23 cellular contexts compared by ENCODE assay signal in genomic region chr12:123526542-123527080, GRCh38. TPM values are rescaled to one million over a fixed set of nuclear protein-coding genes. Genes with fewer than 3 reads are reported as not detected.
DNase-seq lines count a peak whose midpoint lies in the region; ATAC-seq, FAIRE-seq and TF ChIP-seq lines count a peak whose summit lies in the region.
"Had no signal": no experiment of that assay in that cellular context is flagged by ENCODE, and none has a peak within 500 bp of the region (broad histone marks: within the 10 kb centered on the region; RNA-seq: fewer than 3 reads in every experiment).

No MANE protein-coding gene starts in this region.

- H3K9me3 ChIP-seq in hepatocyte (ENCODE audit: low read depth) = no peaks in the 10 kb centered on the region
- H3K9me3 ChIP-seq: BLaER1, Peyer's patch had no signal

- H3K36me3 Mint-ChIP-seq in neural crest cell (ENCODE audit: low read depth) = peaks cover 33% of the 10 kb centered on the region

- FAIRE-seq in D721Med (lab: Jason Lieb, UNC) = peak; percentile 79
- FAIRE-seq: GM12891, H54, K562 had no signal

- TF ChIP-seq CTCF in D721Med (IDR thresholded peaks at IDR 0.05; ENCODE audit: insufficient read depth, missing control alignments) (no peak), RWPE1 (conservative IDR thresholded peaks at IDR 0.05; ENCODE audit: low read depth) (no peak), neural crest cell (conservative IDR thresholded peaks at IDR 0.05) (no peak), hepatocyte (IDR thresholded peaks at IDR 0.05; ENCODE audit: poor library complexity) (no peak)

- no peak overlapping the region for H3K4me3 ChIP-seq in hepatocyte
- H3K4me3 ChIP-seq: BLaER1, K562, Peyer's patch had no signal

- H2AFZ ChIP-seq in hepatocyte = no peak overlapping the region

- DNase-seq in D341Med (ENCODE audit: low spot score) = peak; percentile 63
- DNase-seq in D721Med (ENCODE audit: insufficient read length, low spot score) = no peak
- no peak for DNase-seq in RWPE1 (ENCODE audit: low spot score)
- DNase-seq in neural crest cell (ENCODE audit: low read depth, low spot score) = no peak
- no peak for DNase-seq in GF-D8 (lab: John Stamatoyannopoulos, UW)
- DNase-seq in hepatocyte (ENCODE audit: low spot score) = no peak
- DNase-seq: CD4-positive, alpha-beta T cell; COR-L47; DND-41; MM.1S; NCI-H1048; NCI-H1417 treated with DMSO at 0.1 percent for 48 hours; NCI-H187; NCI-H2107; NCI-H69; NK-92 treated with Interleukin-12 subunit alpha and Interleukin-12 subunit beta, amount 100 ng/mL, for 24 hours; Peyer's patch had no signal

- CTCF ChIA-PET in RWPE1 (lab: Yijun Ruan, JAX) = interaction anchor here (0.6 kb wide), 3 partner anchors 15 to 867 kb away, joined by 4 to 8 read pairs (median 7); no protein-coding TSS in a partner anchor

- H3K27me3 ChIP-seq in hepatocyte = no peaks in the 10 kb centered on the region
- H3K27me3 ChIP-seq: BLaER1, Peyer's patch had no signal

- peak overlapping the region; percentile 24 for H3K4me3 Mint-ChIP-seq in neural crest cell
- H3K4me3 Mint-ChIP-seq: CD4-positive, alpha-beta T cell had no signal

- peak overlapping the region; percentile 81 for H3K27ac Mint-ChIP-seq in neural crest cell (ENCODE audit: unreplicated experiment)
- H3K27ac Mint-ChIP-seq: CD4-positive, alpha-beta T cell had no signal

- H4K20me1 ChIP-seq in hepatocyte (ENCODE audit: insufficient read depth, poor library complexity, severe bottlenecking) = peaks cover 7% of the 10 kb centered on the region

- no peaks in the 10 kb centered on the region for H3K36me3 ChIP-seq in hepatocyte (replicated peaks; ENCODE audit: insufficient read depth, low read depth)

- H3K27me3 Mint-ChIP-seq in neural crest cell (ENCODE audit: low read depth) = no peaks in the 10 kb centered on the region
- H3K27me3 Mint-ChIP-seq: CD4-positive, alpha-beta T cell had no signal

- POLR2A ChIA-PET in RWPE1 (lab: Yijun Ruan, JAX; ENCODE audit: low non-redundant PET) = no interaction called here

- no peaks in the 10 kb centered on the region for H3K9me3 Mint-ChIP-seq in neural crest cell
- H3K9me3 Mint-ChIP-seq: CD4-positive, alpha-beta T cell had no signal

- H3K4me2 ChIP-seq in hepatocyte = no peak overlapping the region
- H3K4me2 ChIP-seq: BLaER1 had no signal

- peaks cover 18% of the 10 kb centered on the region for H3K79me2 ChIP-seq in hepatocyte

- ATAC-seq in GM21825 (IDR thresholded peaks at IDR 0.05; ENCODE audit: unreplicated experiment) = no peak
- ATAC-seq in GM18858 (IDR thresholded peaks at IDR 0.05; ENCODE audit: unreplicated experiment) = no peak
- ATAC-seq: K562 had no signal

- 78% methylated on average over 7 of the region's 7 CpGs for WGBS in hepatocyte (ENCODE audit: low lambda C conversion rate, missing lambda C conversion rate)

- no peaks in the 10 kb centered on the region for H3K4me1 ChIP-seq in hepatocyte (ENCODE audit: insufficient read depth)

- H3K9me2 ChIP-seq in hepatocyte (replicated peaks; ENCODE audit: insufficient read depth) = no peaks in the 10 kb centered on the region

- peaks cover 23% of the 10 kb centered on the region for H3K4me1 Mint-ChIP-seq in neural crest cell

- H3K27ac ChIP-seq in RWPE1 (peak overlapping the region; percentile 21), hepatocyte (no peak overlapping the region)
- H3K27ac ChIP-seq: BLaER1, Peyer's patch had no signal

RNA-seq across cellular contexts. Expression of gene RILPL1, which starts 6.9 kb away (rescaled TPM):
- total RNA-seq in neural crest cell (23.5 and 24.9 TPM in 2 replicates), hepatocyte (10.2 and 13.6 TPM in 2 replicates)
- 17.5 and 21.6 TPM in 2 replicates for polyA plus RNA-seq in hepatocyte

RNA-seq across cellular contexts. Expression of gene TMED2, which starts 57.7 kb away (rescaled TPM):
- total RNA-seq in neural crest cell (161 and 182 TPM in 2 replicates), hepatocyte (440 and 447 TPM in 2 replicates)
- polyA plus RNA-seq in hepatocyte = 385 and 399 TPM in 2 replicates
